ENCODE assay signal across 8 cellular contexts in the genomic region with DNA sequence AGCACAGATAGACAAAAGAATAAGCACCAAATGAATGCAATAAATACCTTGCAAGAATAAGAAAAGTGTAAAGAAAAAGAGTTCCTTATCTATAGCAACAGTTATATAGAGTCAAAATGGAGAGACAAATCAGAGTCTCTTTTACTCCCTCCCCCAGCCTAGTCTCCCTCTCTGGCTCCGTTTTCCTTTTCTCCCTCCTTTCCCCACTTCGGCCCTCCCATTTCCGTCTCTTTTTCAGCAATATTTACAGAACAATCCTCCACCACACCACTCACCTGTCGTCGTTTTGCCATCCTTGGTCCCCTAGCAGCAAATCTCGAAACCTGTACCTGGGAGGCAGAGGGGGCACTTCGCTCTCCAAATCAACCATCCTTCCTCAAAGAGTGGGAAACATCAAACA. TPM values are rescaled to one million over a fixed set of nuclear protein-coding genes. Genes with fewer than 3 reads are reported as not detected.
DNase-seq lines count a peak whose midpoint lies in the region; ATAC-seq and TF ChIP-seq lines count a peak whose summit lies in the region.

No MANE protein-coding gene starts in this region.

- no peaks in the 10 kb centered on the region for H3K27me3 ChIP-seq in body of pancreas

- peak; percentile 54 for DNase-seq in DMS53 (lab: John Stamatoyannopoulos, UW)
- peak; percentile 40 for DNase-seq in NCI-H2171 treated with DMSO at 0.1 percent for 48 hours (lab: John Stamatoyannopoulos, UW)
- DNase-seq in epithelial cell of esophagus (ENCODE audit: low read depth), result peak; percentile 1
- DNase-seq in occipital lobe (lab: John Stamatoyannopoulos, UW), result peak; percentile 2
- DNase-seq in NCI-H128 (lab: John Stamatoyannopoulos, UW; ENCODE audit: unreplicated experiment), result no peak
- DNase-seq in 8988T, result no peak
- DNase-seq in body of pancreas, result no peak

- H3K27ac ChIP-seq in body of pancreas, result no peak overlapping the region

- WGBS in body of pancreas, 2 donors, result 2 to 4% methylated on average over 7 of the region's 7 CpGs

- no peaks in the 10 kb centered on the region for H3K36me3 ChIP-seq in body of pancreas (replicated peaks in 1 of 2; ENCODE audit: insufficient read depth in 1 of 2, low read depth in 2 of 2)

- ATAC-seq in GM21367 (IDR thresholded peaks at IDR 0.05; ENCODE audit: unreplicated experiment) (no peak), body of pancreas (no peak)

- H3K9me3 ChIP-seq in body of pancreas, result no peaks in the 10 kb centered on the region

- TF ChIP-seq CTCF in epithelial cell of esophagus (IDR thresholded peaks at IDR 0.05; ENCODE audit: insufficient read depth, low read depth, low read length, missing control alignments) (no peak), body of pancreas (IDR thresholded peaks at IDR 0.05) (no peak)

- H3K4me3 ChIP-seq in epithelial cell of esophagus (ENCODE audit: low read length) (peak overlapping the region; percentile 51), body of pancreas (no peak overlapping the region)

- no peak for TF ChIP-seq POLR2A in body of pancreas (IDR thresholded peaks at IDR 0.05)

- peaks cover 18% of the 10 kb centered on the region for H3K4me1 ChIP-seq in body of pancreas

- intact Hi-C loops in body of pancreas (cut with DNase I), result no loop called here

RNA-seq across cellular contexts. Expression of a gene that starts 0.3 kb away (rescaled TPM):
- 50.1 TPM for total RNA-seq in occipital lobe
- under 1 TPM; 0.78 to 0.99 TPM for total RNA-seq in body of pancreas

RNA-seq across cellular contexts. Expression of a gene that starts 43.9 kb away (rescaled TPM):
- total RNA-seq in occipital lobe, result 34.3 TPM
- 10 to 100 TPM; 12.2 to 46.7 TPM for total RNA-seq in body of pancreas

Comparison
In these comparisons a context has a peak if more than half of its experiments do, and no peak if none do; other contexts are left out.
1. DNase-seq: peak in DMS53 (single experiment), NCI-H2171 treated with DMSO at 0.1 percent for 48 hours (single experiment), epithelial cell of esophagus (single experiment) and occipital lobe (single experiment); none in NCI-H128 (single experiment), 8988T (single experiment) and body of pancreas (0 of 4).
2. RNA of a gene that starts 0.3 kb away (total RNA-seq): 50.1 TPM in occipital lobe (single experiment); 0.78 to 0.99 TPM in body of pancreas; every median in the first group is over 10 times any median in the second.